ENCODE assay signal across 12 cellular contexts in the genomic region with DNA sequence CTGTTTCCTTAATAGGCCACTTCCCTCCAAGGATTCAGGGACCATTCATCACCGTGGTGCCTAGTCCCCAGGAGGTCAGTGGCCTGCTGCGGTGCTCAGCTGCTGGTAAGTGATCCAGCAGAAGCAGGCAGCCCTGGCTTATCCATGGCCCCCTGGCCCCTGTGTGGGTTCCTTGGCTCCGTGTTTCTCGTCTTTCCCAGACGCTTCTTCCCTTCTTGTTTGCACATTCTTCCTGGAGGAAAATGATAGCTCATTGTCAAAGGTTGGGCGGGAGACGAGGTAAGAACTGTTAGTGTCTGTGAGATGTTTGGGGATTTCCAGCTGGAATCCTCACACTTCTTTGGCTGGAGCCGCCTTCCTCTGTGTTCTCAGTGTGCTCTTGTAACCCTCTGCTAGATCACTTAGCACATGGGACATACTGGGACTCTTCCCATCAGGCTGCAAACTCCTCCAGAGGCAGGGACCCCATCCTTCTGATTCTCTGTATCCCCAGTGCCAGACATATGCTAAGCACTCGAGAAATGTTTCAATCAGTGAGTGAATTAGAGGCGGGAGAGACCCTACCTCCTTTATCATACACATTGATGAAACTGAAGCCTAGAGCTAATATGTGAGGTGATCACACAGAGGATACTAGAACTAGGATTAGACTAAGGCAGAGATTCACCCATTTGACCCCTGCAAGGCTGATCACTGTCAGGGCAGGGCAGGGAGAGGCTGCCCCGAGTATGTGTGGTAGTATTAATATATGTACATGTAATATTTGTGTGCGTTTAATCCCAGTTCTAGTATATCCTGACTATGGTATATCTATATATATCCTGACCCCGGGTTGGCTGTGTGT.
DNase-seq lines count a peak whose midpoint lies in the region; ATAC-seq, FAIRE-seq and TF ChIP-seq lines count a peak whose summit lies in the region.
"Had no signal": no experiment of that assay in that cellular context is flagged by ENCODE, and none has a peak within 500 bp of the region (broad histone marks: within the 10 kb centered on the region; RNA-seq: fewer than 3 reads in every experiment).

No MANE protein-coding gene starts in this region.

- H3K36me3 Mint-ChIP-seq in activated T-helper 2 cell treated with anti-CD3 and anti-CD28 coated beads, Interferon-gamma antibody, Interleukin-2, Interleukin-4, amounts not matched to agents 10 μg/mL and 5 μg/mL and 100 μg/mL, durations not matched to agents 14 hours and 24 hours and 36 hours (ENCODE audit: low read depth), result no peaks in the 10 kb centered on the region
- H3K36me3 Mint-ChIP-seq: natural killer cell had no signal

- H3K27ac ChIP-seq in colonic mucosa, result peak overlapping the region; percentile 50
- peak overlapping the region; percentile 43 to 66 for H3K27ac ChIP-seq in left lung
- peak overlapping the region; percentile 18 for H3K27ac ChIP-seq in subcutaneous abdominal adipose tissue (ENCODE audit: low read depth, low read length)
- H3K27ac ChIP-seq: RWPE1 had no signal

- H3K36me3 ChIP-seq in colonic mucosa (no peaks in the 10 kb centered on the region), left lung (no peaks in the 10 kb centered on the region), subcutaneous abdominal adipose tissue (ENCODE audit: control insufficient read depth in 5 of 5, insufficient read depth in 5 of 5, low read length in 5 of 5) (no peaks in the 10 kb centered on the region)

- H3K9me3 ChIP-seq in colonic mucosa (no peaks in the 10 kb centered on the region), left lung (no peaks in the 10 kb centered on the region), subcutaneous abdominal adipose tissue (ENCODE audit: control insufficient read depth in 5 of 5, low read length in 5 of 5) (no peaks in the 10 kb centered on the region)

- no peak overlapping the region for H3K4me3 Mint-ChIP-seq in activated T-helper 2 cell treated with anti-CD3 and anti-CD28 coated beads, Interferon-gamma antibody, Interleukin-2, Interleukin-4, amounts not matched to agents 10 μg/mL and 5 μg/mL and 100 μg/mL, durations not matched to agents 14 hours and 24 hours and 36 hours (ENCODE audit: low read depth)
- H3K4me3 Mint-ChIP-seq: natural killer cell had no signal

- TF ChIP-seq CTCF in colonic mucosa (IDR thresholded peaks at IDR 0.05) (no peak), left lung (IDR thresholded peaks at IDR 0.05) (no peak)

- POLR2A ChIA-PET in HEK293T (lab: Yijun Ruan, JAX), result no interaction called here

- no peaks in the 10 kb centered on the region for H3K4me1 Mint-ChIP-seq in activated T-helper 2 cell treated with anti-CD3 and anti-CD28 coated beads, Interferon-gamma antibody, Interleukin-2, Interleukin-4, amounts not matched to agents 10 μg/mL and 5 μg/mL and 100 μg/mL, durations not matched to agents 14 hours and 24 hours and 36 hours (ENCODE audit: low read depth)

- no peaks in the 10 kb centered on the region for H3K4me1 ChIP-seq in colonic mucosa
- peaks cover 15 to 18% of the 10 kb centered on the region in 2 donors for H3K4me1 ChIP-seq in left lung
- H3K4me1 ChIP-seq in subcutaneous abdominal adipose tissue (ENCODE audit: control insufficient read depth in 5 of 5, insufficient read depth in 5 of 5, low read length in 5 of 5), result peaks cover 0 to 24% (median 19%) of the 10 kb centered on the region in 5 donors

- DNase-seq in HEK293T (ENCODE audit: extremely low spot score) (no peak), colonic mucosa (no peak), left lung (no peak), H4 (ENCODE audit: low spot score) (no peak), frontal cortex (ENCODE audit: low spot score in 2 of 2) (no peak)
- DNase-seq in activated T-helper 2 cell treated with anti-CD3 and anti-CD28 coated beads, Interferon-gamma antibody, Interleukin-2, Interleukin-4, amounts not matched to agents 10 μg/mL and 5 μg/mL and 100 μg/mL, durations not matched to agents 14 hours and 24 hours and 36 hours (ENCODE audit: low spot score), result no peak
- DNase-seq in activated CD8-positive, alpha-beta memory T cell treated with anti-CD3 and anti-CD28 coated beads for 24 hours, result no peak
- DNase-seq: GDM1, natural killer cell had no signal

- H3K27me3 ChIP-seq in colonic mucosa (no peaks in the 10 kb centered on the region), left lung (no peaks in the 10 kb centered on the region), subcutaneous abdominal adipose tissue (ENCODE audit: control insufficient read depth in 5 of 5, insufficient read depth in 4 of 5, low read length in 5 of 5) (no peaks in the 10 kb centered on the region)

- H3K4me3 ChIP-seq in colonic mucosa (no peak overlapping the region), left lung (no peak overlapping the region), subcutaneous abdominal adipose tissue (ENCODE audit: low read depth in 1 of 5, low read length in 5 of 5) (no peak overlapping the region)

- peak; percentile 21 for ATAC-seq in left lung
- ATAC-seq: natural killer cell had no signal

- no peaks in the 10 kb centered on the region for H3K9me3 Mint-ChIP-seq in activated T-helper 2 cell treated with anti-CD3 and anti-CD28 coated beads, Interferon-gamma antibody, Interleukin-2, Interleukin-4, amounts not matched to agents 10 μg/mL and 5 μg/mL and 100 μg/mL, durations not matched to agents 14 hours and 24 hours and 36 hours
- H3K9me3 Mint-ChIP-seq: natural killer cell had no signal

- CTCF ChIA-PET in HEK293T (lab: Yijun Ruan, JAX), result interaction anchor here (0.6 to 1.2 kb wide), 3 partner anchors 11 to 23 kb away, joined by 3 to 4 read pairs (median 3); no protein-coding TSS in a partner anchor

- intact Hi-C loops in colonic mucosa (cut with DNase I), result no loop called here
- intact Hi-C loops in left lung (cut with DNase I), result no loop called here
- intact Hi-C loops in activated T-helper 2 cell treated with anti-CD3 and anti-CD28 coated beads, Interferon-gamma antibody, Interleukin-2, Interleukin-4, amounts not matched to agents 10 μg/mL and 5 μg/mL and 100 μg/mL, durations not matched to agents 14 hours and 24 hours and 36 hours (cut with micrococcal nuclease), result no loop called here

- no peak for FAIRE-seq in frontal cortex (lab: Jason Lieb, UNC)
- FAIRE-seq: TTC549 had no signal

- H3K9ac ChIP-seq in colonic mucosa (ENCODE audit: low read depth in 2 of 2, low read length in 2 of 2) (no peak overlapping the region), subcutaneous abdominal adipose tissue (ENCODE audit: low read length in 5 of 5) (peak overlapping the region in 1 of 5 donors; percentile 26)

- no peaks in the 10 kb centered on the region for H3K27me3 Mint-ChIP-seq in activated T-helper 2 cell treated with anti-CD3 and anti-CD28 coated beads, Interferon-gamma antibody, Interleukin-2, Interleukin-4, amounts not matched to agents 10 μg/mL and 5 μg/mL and 100 μg/mL, durations not matched to agents 14 hours and 24 hours and 36 hours (ENCODE audit: low read depth)

- H3K27ac Mint-ChIP-seq in activated T-helper 2 cell treated with anti-CD3 and anti-CD28 coated beads, Interferon-gamma antibody, Interleukin-2, Interleukin-4, amounts not matched to agents 10 μg/mL and 5 μg/mL and 100 μg/mL, durations not matched to agents 14 hours and 24 hours and 36 hours, result no peak overlapping the region
- H3K27ac Mint-ChIP-seq: natural killer cell had no signal

TF ChIP-seq in HEK293T, 16 proteins besides CTCF, POLR2A, EP300 and RAD21:
- no peak for TF ChIP-seq SUZ12 (IDR thresholded peaks at IDR 0.05)
- TF ChIP-seq, protein P1, sequence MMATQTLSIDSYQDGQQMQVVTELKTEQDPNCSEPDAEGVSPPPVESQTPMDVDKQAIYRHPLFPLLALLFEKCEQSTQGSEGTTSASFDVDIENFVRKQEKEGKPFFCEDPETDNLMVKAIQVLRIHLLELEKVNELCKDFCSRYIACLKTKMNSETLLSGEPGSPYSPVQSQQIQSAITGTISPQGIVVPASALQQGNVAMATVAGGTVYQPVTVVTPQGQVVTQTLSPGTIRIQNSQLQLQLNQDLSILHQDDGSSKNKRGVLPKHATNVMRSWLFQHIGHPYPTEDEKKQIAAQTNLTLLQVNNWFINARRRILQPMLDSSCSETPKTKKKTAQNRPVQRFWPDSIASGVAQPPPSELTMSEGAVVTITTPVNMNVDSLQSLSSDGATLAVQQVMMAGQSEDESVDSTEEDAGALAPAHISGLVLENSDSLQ (IDR thresholded peaks at IDR 0.05), result peak; percentile 52; the same call in 1 of the 2 replicates
